9 cellular contexts compared by ENCODE assay signal in genomic region chr11:407651-408080, GRCh38. TPM values are rescaled to one million over a fixed set of nuclear protein-coding genes. Genes with fewer than 3 reads are reported as not detected.
DNase-seq lines count a peak whose midpoint lies in the region; ATAC-seq and TF ChIP-seq lines count a peak whose summit lies in the region.
"Had no signal": no experiment of that assay in that cellular context is flagged by ENCODE, and none has a peak within 500 bp of the region (broad histone marks: within the 10 kb centered on the region; RNA-seq: fewer than 3 reads in every experiment).

No MANE protein-coding gene starts in this region.

- POLR2A ChIA-PET in WTC11 (lab: Charles Lee) = interaction anchor here (1.1 to 1.8 kb wide), 3 partner anchors 9 to 200 kb away, joined by 3 to 12 read pairs (median 9); partner anchors contain the start of genes BET1L and RIC8A

- H3K36me3 Mint-ChIP-seq in WTC11 (no peaks in the 10 kb centered on the region), glutamatergic neuron (ENCODE audit: unreplicated experiment) (no peaks in the 10 kb centered on the region)

- no peaks in the 10 kb centered on the region for H3K9me3 Mint-ChIP-seq in WTC11
- H3K9me3 Mint-ChIP-seq in glutamatergic neuron (ENCODE audit: unreplicated experiment) = peaks cover 2% of the 10 kb centered on the region

- H3K27me3 Mint-ChIP-seq in WTC11 (ENCODE audit: low read depth) (no peaks in the 10 kb centered on the region), glutamatergic neuron (ENCODE audit: unreplicated experiment) (peaks cover 4% of the 10 kb centered on the region)

- ATAC-seq in WTC11 (peak; percentile 2; the same call in 1 of the 2 replicates), left lung (no peak), HG02759 (IDR thresholded peaks at IDR 0.05; ENCODE audit: unreplicated experiment) (no peak)

- H3K27ac Mint-ChIP-seq in WTC11 = no peak overlapping the region
- H3K27ac Mint-ChIP-seq in glutamatergic neuron (ENCODE audit: unreplicated experiment) = no peak overlapping the region

- H3K4me1 Mint-ChIP-seq in WTC11 = no peaks in the 10 kb centered on the region
- H3K4me1 Mint-ChIP-seq in glutamatergic neuron (ENCODE audit: low read depth, unreplicated experiment) = no peaks in the 10 kb centered on the region

- peaks cover 7 to 22% of the 10 kb centered on the region in 2 donors for H3K4me1 ChIP-seq in left lung

- peak in 5 of 6 experiments; percentile 50 to 65 (median 57) for DNase-seq in stimulated activated naive CD4-positive, alpha-beta T cell (lab: John Stamatoyannopoulos, UW)
- no peak for DNase-seq in stimulated activated naive CD4-positive, alpha-beta T cell treated with Interleukin-2 at 50 U/mL for 16 hours (lab: John Stamatoyannopoulos, UW)
- DNase-seq in WTC11 (ENCODE audit: low spot score) (no peak), left lung (no peak), UCSD-AML1 (lab: John Stamatoyannopoulos, UW; ENCODE audit: unreplicated experiment) (no peak), NCI-H1417 treated with DMSO at 0.1 percent for 48 hours (lab: John Stamatoyannopoulos, UW) (no peak), glutamatergic neuron (no peak)

- peaks cover 0 to 12% of the 10 kb centered on the region in 2 donors for H3K36me3 ChIP-seq in left lung
- H3K36me3 ChIP-seq: ovary had no signal

- peak overlapping the region; percentile 0 to 73 for H3K27ac ChIP-seq in left lung
- H3K27ac ChIP-seq: ovary had no signal

- CTCF ChIA-PET in WTC11 (lab: Charles Lee) = interaction anchor here (0.5 to 3.5 kb wide), 30 partner anchors 9 to 207 kb away, joined by 3 to 71 read pairs (median 4); partner anchors contain the start of genes ANO9, BET1L, HRAS and PTDSS2

- no peaks in the 10 kb centered on the region for H3K9me3 ChIP-seq in left lung
- H3K9me3 ChIP-seq: ovary had no signal

- H3K4me3 ChIP-seq in left lung = peak overlapping the region in 1 of 2 donors; percentile 12

- peak overlapping the region; percentile 30; the same call in 1 of the 2 replicates for H3K4me3 Mint-ChIP-seq in WTC11
- H3K4me3 Mint-ChIP-seq in glutamatergic neuron (ENCODE audit: unreplicated experiment) = no peak overlapping the region

- no peak for TF ChIP-seq CTCF in WTC11 (IDR thresholded peaks at IDR 0.05)
- TF ChIP-seq CTCF in left lung (IDR thresholded peaks at IDR 0.05) = no peak
- TF ChIP-seq CTCF in glutamatergic neuron (IDR thresholded peaks at IDR 0.05; ENCODE audit: partially characterized antibody, unreplicated experiment) = no peak

- H3K27me3 ChIP-seq in left lung = no peaks in the 10 kb centered on the region
- H3K27me3 ChIP-seq: ovary had no signal

- intact Hi-C loops in left lung (cut with DNase I) = no loop called here

TF ChIP-seq in WTC11, 78 proteins besides CTCF, POLR2A, EP300 and RAD21:
- TF ChIP-seq ATF3 (CRISPR knock-in tag; conservative IDR thresholded peaks at IDR 0.05) = no peak
- TF ChIP-seq SP1 (CRISPR knock-in tag; conservative IDR thresholded peaks at IDR 0.05) = no peak

RNA-seq across cellular contexts. Expression of gene SIGIRR, which starts 7.1 kb away (rescaled TPM):
- total RNA-seq in WTC11 (2021) = 85.2 to 98.9 TPM (median 91.8 TPM) in 3 replicates
- total RNA-seq in left lung = 10 to 100 TPM; 59.0 to 74.8 TPM
- 26.5 TPM for total RNA-seq in glutamatergic neuron (ENCODE audit: unreplicated experiment)

RNA-seq across cellular contexts. Expression of gene PKP3, which starts 13.7 kb away (rescaled TPM):
- total RNA-seq in WTC11 (2021) (17.3 to 23.4 TPM (median 21.4 TPM) in 3 replicates), left lung (10 to 100 TPM; 43.3 to 48.6 TPM), glutamatergic neuron (ENCODE audit: unreplicated experiment) (not detected)

RNA-seq across cellular contexts. Expression of gene ANO9, which starts 34.1 kb away (rescaled TPM):
- total RNA-seq in WTC11 (2021) = 13.2 to 17.6 TPM (median 16.6 TPM) in 3 replicates
- total RNA-seq in left lung = 10 to 100 TPM; 20.2 to 28.0 TPM
- total RNA-seq in glutamatergic neuron (ENCODE audit: unreplicated experiment) = 1.8 TPM

RNA-seq across cellular contexts. Expression of gene B4GALNT4, which starts 38.4 kb away (rescaled TPM):
- total RNA-seq in WTC11 (2021) (88.0 to 113 TPM (median 97.8 TPM) in 3 replicates), left lung (1 to 10 TPM; 1.4 to 2.3 TPM), glutamatergic neuron (ENCODE audit: unreplicated experiment) (418 TPM)

RNA-seq across cellular contexts. Expression of gene PTDSS2, which starts 42.4 kb away (rescaled TPM):
- total RNA-seq in WTC11 (2021) = 49.5 to 56.8 TPM (median 55.2 TPM) in 3 replicates
- 10 to 100 TPM; 25.6 to 27.9 TPM for total RNA-seq in left lung
- 123 TPM for total RNA-seq in glutamatergic neuron (ENCODE audit: unreplicated experiment)

Comparison
In these comparisons a context has a peak if more than half of its experiments do, and no peak if none do; other contexts are left out.
1. DNase-seq: peak in stimulated activated naive CD4-positive, alpha-beta T cell (5 of 6); none in stimulated activated naive CD4-positive, alpha-beta T cell treated with Interleukin-2 at 50 U/mL for 16 hours (single experiment), WTC11 (single experiment), left lung (0 of 2), UCSD-AML1 (single experiment), NCI-H1417 treated with DMSO at 0.1 percent for 48 hours (single experiment) and glutamatergic neuron (single experiment).
2. RNA of gene PKP3, which starts 13.7 kb away (total RNA-seq): 43.3 to 48.6 TPM in left lung and 17.3 to 23.4 TPM in WTC11; not detected in glutamatergic neuron (single experiment); every median in the first group is over 10 times any median in the second.